In the genomic region with DNA sequence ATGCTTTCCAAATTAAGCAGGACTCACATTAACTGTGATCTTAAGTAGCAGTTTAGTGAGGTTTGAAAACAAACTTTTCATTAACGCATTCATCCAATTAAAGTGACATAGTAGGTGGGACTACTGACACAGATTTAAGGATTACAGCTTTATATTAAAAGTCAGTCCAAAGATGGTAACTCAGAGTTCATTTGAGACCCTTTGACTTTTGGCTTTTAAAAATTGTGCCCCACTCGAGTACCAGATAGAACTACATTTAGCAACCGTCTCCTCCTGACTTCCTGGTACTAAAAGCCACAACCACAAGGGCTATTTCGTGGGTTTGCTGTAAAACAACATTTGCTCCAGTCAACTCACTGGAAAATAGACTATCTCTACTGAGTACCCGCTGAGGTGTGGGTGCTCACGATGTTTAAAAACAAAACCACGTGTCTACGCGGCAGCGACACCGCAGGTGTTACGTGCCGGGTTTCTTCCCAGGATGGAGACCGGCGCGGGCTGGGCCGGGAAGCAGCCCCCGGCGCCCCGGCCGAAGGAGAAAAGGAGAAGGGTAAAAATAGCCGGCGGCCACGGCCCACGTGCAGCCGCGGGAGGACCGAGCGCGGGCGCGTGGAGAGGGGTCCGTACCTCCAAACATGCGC, we compare ENCODE assay signal across 1 cellular context.
TF ChIP-seq lines count a peak whose summit lies in the region.

No MANE protein-coding gene starts in this region.

TF ChIP-seq in SK-N-SH, 30 proteins besides CTCF, POLR2A, EP300 and RAD21:
- TF ChIP-seq ELF1 (IDR thresholded peaks at IDR 0.05) (0 out of 2 replicates have a peak, but pooled peaks have one; percentile 16), MXI1 (IDR thresholded peaks at IDR 0.05; ENCODE audit: low read depth, low read length) (peak; percentile 0; the same call in 1 of the 2 replicates)
